22 cellular contexts compared by ENCODE assay signal in the genomic region with DNA sequence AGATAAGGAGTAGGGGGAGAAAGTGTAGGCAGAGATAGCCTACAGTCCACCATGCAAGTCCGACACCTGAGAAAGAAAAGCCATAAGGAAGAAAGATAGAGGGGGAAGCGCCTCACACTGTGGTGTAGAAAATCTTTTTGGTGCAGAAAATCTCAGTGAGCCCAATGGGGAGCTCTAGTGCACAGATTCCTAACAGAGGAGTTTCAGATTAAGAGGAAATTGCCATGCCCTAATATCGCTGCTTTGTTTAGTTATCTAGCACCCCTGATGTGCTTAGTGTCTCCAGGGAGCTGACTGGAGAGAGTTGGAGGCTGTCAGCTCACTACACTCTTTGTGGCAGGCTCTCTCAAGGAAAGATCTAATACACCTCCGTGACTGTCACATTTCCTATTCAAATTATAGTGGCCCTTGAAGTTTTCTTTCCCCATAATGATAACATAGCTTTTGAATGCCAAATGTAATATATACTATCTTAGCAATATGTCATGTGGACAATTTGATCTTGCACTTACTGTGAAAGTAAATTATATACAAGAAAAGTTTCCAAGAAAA.
"Had no signal": no experiment of that assay in that cellular context is flagged by ENCODE, and none has a peak within 500 bp of the region (broad histone marks: within the 10 kb centered on the region; RNA-seq: fewer than 3 reads in every experiment).

No MANE protein-coding gene starts in this region.

- DNase-seq: cortex of kidney; dorsolateral prefrontal cortex; effector CD8-positive, alpha-beta T cell; heart right ventricle; hypothalamus; kidney glomerular epithelial cell; mucosa of descending colon; naive thymus-derived CD8-positive, alpha-beta T cell; ovary; sigmoid colon; stimulated activated CD4-positive, alpha-beta T cell treated with anti-CD3 and anti-CD28 coated beads, Interleukin-2, amount 100 ng/mL, for 24 hours; stimulated activated CD4-positive, alpha-beta T cell treated with anti-CD3 and anti-CD28 coated beads, Interleukin-4, amount 100 ng/mL, for 4 hours; stimulated activated naive B cell treated with anti-CD40 and anti-IgM and Interleukin-4, amounts not matched to agents 10 μg/mL and 1 μg/mL and 100 μg/mL, for 72 hours; stimulated activated naive CD8-positive, alpha-beta T cell treated with anti-CD3 and anti-CD28 coated beads, Interleukin-15, amount 100 ng/mL, for 72 hours; testis had no signal

- H3K4me1 Mint-ChIP-seq: neural crest cell had no signal

- H3K4me3 Mint-ChIP-seq: naive thymus-derived CD8-positive, alpha-beta T cell; neural crest cell; stimulated activated naive B cell treated with anti-CD40 and anti-IgM and Interleukin-4, amounts not matched to agents 10 μg/mL and 1 μg/mL and 100 μg/mL, for 72 hours; stimulated activated naive CD8-positive, alpha-beta T cell treated with anti-CD3 and anti-CD28 coated beads, Interleukin-15, amount 100 ng/mL, for 72 hours had no signal

- FAIRE-seq: endometrium, frontal cortex, islet of Langerhans had no signal

- H3K27me3 ChIP-seq: dorsolateral prefrontal cortex, heart right ventricle, ovary, right atrium auricular region, sigmoid colon, testis, tibial nerve had no signal

- H3K27ac Mint-ChIP-seq: naive thymus-derived CD8-positive, alpha-beta T cell; stimulated activated naive B cell treated with anti-CD40 and anti-IgM and Interleukin-4, amounts not matched to agents 10 μg/mL and 1 μg/mL and 100 μg/mL, for 72 hours; stimulated activated naive CD8-positive, alpha-beta T cell treated with anti-CD3 and anti-CD28 coated beads, Interleukin-15, amount 100 ng/mL, for 72 hours had no signal

- H3K4me3 ChIP-seq: dorsolateral prefrontal cortex, heart right ventricle, mucosa of descending colon, ovary, right atrium auricular region, sigmoid colon, skin epidermis, testis, tibial nerve had no signal

- H3K27ac ChIP-seq: dorsolateral prefrontal cortex, heart right ventricle, ovary, right atrium auricular region, sigmoid colon, skin epidermis, testis, tibial nerve had no signal

- H3K9me3 ChIP-seq: mucosa of descending colon, ovary, testis had no signal

- H3K4me1 ChIP-seq: right atrium auricular region, sigmoid colon, testis, tibial nerve had no signal

- H3K27me3 Mint-ChIP-seq: naive thymus-derived CD8-positive, alpha-beta T cell; stimulated activated naive B cell treated with anti-CD40 and anti-IgM and Interleukin-4, amounts not matched to agents 10 μg/mL and 1 μg/mL and 100 μg/mL, for 72 hours; stimulated activated naive CD8-positive, alpha-beta T cell treated with anti-CD3 and anti-CD28 coated beads, Interleukin-15, amount 100 ng/mL, for 72 hours had no signal

- H3K36me3 Mint-ChIP-seq: naive thymus-derived CD8-positive, alpha-beta T cell; stimulated activated naive B cell treated with anti-CD40 and anti-IgM and Interleukin-4, amounts not matched to agents 10 μg/mL and 1 μg/mL and 100 μg/mL, for 72 hours had no signal

- H3K36me3 ChIP-seq: heart right ventricle, ovary, right atrium auricular region, sigmoid colon, tibial nerve had no signal

- H3K9me3 Mint-ChIP-seq: naive thymus-derived CD8-positive, alpha-beta T cell; stimulated activated naive CD8-positive, alpha-beta T cell treated with anti-CD3 and anti-CD28 coated beads, Interleukin-15, amount 100 ng/mL, for 72 hours had no signal
